In genomic region chr1:226880372-226881287, GRCh38 we compare ENCODE assay signal across 3 cellular contexts.
TF ChIP-seq lines count a peak whose summit lies in the region.

No MANE protein-coding gene starts in this region.

TF ChIP-seq in liver, 16 proteins besides CTCF, POLR2A, EP300 and RAD21:
- TF ChIP-seq TAF1 (conservative IDR thresholded peaks at IDR 0.05) = no peak
- TF ChIP-seq JUND (IDR thresholded peaks at IDR 0.05) = no peak
- TF ChIP-seq MAX (IDR thresholded peaks at IDR 0.05) = no peak
- TF ChIP-seq FOXA1 (IDR thresholded peaks at IDR 0.05) = no peak
- no peak for TF ChIP-seq FOXA2 (IDR thresholded peaks at IDR 0.05)
- TF ChIP-seq NR2F2 (IDR thresholded peaks at IDR 0.05) = no peak
- TF ChIP-seq, protein P1, sequence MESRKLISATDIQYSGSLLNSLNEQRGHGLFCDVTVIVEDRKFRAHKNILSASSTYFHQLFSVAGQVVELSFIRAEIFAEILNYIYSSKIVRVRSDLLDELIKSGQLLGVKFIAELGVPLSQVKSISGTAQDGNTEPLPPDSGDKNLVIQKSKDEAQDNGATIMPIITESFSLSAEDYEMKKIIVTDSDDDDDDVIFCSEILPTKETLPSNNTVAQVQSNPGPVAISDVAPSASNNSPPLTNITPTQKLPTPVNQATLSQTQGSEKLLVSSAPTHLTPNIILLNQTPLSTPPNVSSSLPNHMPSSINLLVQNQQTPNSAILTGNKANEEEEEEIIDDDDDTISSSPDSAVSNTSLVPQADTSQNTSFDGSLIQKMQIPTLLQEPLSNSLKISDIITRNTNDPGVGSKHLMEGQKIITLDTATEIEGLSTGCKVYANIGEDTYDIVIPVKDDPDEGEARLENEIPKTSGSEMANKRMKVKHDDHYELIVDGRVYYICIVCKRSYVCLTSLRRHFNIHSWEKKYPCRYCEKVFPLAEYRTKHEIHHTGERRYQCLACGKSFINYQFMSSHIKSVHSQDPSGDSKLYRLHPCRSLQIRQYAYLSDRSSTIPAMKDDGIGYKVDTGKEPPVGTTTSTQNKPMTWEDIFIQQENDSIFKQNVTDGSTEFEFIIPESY (IDR thresholded peaks at IDR 0.05) = no peak
- TF ChIP-seq, protein P2, sequence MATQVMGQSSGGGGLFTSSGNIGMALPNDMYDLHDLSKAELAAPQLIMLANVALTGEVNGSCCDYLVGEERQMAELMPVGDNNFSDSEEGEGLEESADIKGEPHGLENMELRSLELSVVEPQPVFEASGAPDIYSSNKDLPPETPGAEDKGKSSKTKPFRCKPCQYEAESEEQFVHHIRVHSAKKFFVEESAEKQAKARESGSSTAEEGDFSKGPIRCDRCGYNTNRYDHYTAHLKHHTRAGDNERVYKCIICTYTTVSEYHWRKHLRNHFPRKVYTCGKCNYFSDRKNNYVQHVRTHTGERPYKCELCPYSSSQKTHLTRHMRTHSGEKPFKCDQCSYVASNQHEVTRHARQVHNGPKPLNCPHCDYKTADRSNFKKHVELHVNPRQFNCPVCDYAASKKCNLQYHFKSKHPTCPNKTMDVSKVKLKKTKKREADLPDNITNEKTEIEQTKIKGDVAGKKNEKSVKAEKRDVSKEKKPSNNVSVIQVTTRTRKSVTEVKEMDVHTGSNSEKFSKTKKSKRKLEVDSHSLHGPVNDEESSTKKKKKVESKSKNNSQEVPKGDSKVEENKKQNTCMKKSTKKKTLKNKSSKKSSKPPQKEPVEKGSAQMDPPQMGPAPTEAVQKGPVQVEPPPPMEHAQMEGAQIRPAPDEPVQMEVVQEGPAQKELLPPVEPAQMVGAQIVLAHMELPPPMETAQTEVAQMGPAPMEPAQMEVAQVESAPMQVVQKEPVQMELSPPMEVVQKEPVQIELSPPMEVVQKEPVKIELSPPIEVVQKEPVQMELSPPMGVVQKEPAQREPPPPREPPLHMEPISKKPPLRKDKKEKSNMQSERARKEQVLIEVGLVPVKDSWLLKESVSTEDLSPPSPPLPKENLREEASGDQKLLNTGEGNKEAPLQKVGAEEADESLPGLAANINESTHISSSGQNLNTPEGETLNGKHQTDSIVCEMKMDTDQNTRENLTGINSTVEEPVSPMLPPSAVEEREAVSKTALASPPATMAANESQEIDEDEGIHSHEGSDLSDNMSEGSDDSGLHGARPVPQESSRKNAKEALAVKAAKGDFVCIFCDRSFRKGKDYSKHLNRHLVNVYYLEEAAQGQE (IDR thresholded peaks at IDR 0.05) = peak; percentile 17

TF ChIP-seq in HepG2, 621 proteins besides CTCF, POLR2A, EP300 and RAD21 (continues in another document):
- TF ChIP-seq ZNF556 (CRISPR knock-in tag; IDR thresholded peaks at IDR 0.05; ENCODE audit: borderline replicate concordance) (no peak), PREB (CRISPR knock-in tag; IDR thresholded peaks at IDR 0.05) (no peak), ZNF274 (CRISPR knock-in tag; IDR thresholded peaks at IDR 0.05) (no peak), NFRKB (IDR thresholded peaks at IDR 0.05) (no peak), SMYD3 (CRISPR knock-in tag; IDR thresholded peaks at IDR 0.05) (no peak)
- TF ChIP-seq, protein P3, sequence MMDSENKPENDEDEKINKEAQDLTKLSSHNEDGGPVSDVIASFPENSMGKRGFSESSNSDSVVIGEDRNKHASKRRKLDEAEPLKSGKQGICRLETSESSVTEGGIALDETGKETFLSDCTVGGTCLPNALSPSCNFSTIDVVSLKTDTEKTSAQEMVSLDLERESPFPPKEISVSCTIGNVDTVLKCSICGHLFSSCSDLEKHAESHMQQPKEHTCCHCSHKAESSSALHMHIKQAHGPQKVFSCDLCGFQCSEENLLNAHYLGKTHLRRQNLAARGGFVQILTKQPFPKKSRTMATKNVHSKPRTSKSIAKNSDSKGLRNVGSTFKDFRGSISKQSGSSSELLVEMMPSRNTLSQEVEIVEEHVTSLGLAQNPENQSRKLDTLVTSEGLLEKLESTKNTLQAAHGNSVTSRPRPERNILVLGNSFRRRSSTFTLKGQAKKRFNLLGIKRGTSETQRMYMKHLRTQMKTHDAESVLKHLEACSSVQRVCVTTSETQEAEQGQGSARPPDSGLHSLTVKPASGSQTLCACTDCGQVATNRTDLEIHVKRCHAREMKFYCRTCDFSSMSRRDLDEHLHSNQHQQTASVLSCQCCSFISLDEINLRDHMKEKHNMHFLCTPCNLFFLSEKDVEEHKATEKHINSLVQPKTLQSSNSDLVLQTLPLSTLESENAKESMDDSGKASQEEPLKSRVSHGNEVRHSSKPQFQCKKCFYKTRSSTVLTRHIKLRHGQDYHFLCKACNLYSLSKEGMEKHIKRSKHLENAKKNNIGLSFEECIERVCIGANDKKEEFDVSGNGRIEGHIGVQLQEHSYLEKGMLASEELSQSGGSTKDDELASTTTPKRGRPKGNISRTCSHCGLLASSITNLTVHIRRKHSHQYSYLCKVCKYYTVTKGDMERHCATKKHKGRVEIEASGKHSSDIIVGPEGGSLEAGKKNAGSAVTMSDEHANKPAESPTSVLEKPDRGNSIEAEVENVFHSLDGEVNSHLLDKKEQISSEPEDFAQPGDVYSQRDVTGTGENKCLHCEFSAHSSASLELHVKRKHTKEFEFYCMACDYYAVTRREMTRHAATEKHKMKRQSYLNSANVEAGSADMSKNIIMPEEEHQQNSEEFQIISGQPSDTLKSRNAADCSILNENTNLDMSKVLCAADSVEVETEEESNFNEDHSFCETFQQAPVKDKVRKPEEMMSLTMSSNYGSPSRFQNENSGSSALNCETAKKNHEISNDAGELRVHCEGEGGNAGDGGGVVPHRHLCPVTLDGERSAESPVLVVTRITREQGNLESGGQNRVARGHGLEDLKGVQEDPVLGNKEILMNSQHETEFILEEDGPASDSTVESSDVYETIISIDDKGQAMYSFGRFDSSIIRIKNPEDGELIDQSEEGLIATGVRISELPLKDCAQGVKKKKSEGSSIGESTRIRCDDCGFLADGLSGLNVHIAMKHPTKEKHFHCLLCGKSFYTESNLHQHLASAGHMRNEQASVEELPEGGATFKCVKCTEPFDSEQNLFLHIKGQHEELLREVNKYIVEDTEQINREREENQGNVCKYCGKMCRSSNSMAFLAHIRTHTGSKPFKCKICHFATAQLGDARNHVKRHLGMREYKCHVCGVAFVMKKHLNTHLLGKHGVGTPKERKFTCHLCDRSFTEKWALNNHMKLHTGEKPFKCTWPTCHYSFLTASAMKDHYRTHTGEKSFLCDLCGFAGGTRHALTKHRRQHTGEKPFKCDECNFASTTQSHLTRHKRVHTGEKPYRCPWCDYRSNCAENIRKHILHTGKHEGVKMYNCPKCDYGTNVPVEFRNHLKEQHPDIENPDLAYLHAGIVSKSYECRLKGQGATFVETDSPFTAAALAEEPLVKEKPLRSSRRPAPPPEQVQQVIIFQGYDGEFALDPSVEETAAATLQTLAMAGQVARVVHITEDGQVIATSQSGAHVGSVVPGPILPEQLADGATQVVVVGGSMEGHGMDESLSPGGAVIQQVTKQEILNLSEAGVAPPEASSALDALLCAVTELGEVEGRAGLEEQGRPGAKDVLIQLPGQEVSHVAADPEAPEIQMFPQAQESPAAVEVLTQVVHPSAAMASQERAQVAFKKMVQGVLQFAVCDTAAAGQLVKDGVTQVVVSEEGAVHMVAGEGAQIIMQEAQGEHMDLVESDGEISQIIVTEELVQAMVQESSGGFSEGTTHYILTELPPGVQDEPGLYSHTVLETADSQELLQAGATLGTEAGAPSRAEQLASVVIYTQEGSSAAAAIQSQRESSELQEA (CRISPR knock-in tag; IDR thresholded peaks at IDR 0.05; ENCODE audit: not compliant biosample characterization) = no peak

TF ChIP-seq in HEK293, 187 proteins besides CTCF, POLR2A, EP300 and RAD21:
- no peak for TF ChIP-seq HOXC10 (CRISPR knock-in tag; IDR thresholded peaks at IDR 0.05)
- TF ChIP-seq, protein P2 (tag by site-specific recombination; IDR thresholded peaks at IDR 0.05) = peak; percentile 100
- peak; percentile 74 for TF ChIP-seq BCL11B (tag by site-specific recombination; IDR thresholded peaks at IDR 0.05; ENCODE audit: low read depth)
- TF ChIP-seq BCL11A (tag by site-specific recombination; IDR thresholded peaks at IDR 0.05; ENCODE audit: low read depth) = peak; percentile 46; the same call in 1 of the 2 replicates
